Comparison of ENCODE assay signal across 10 cellular contexts in the genomic region with DNA sequence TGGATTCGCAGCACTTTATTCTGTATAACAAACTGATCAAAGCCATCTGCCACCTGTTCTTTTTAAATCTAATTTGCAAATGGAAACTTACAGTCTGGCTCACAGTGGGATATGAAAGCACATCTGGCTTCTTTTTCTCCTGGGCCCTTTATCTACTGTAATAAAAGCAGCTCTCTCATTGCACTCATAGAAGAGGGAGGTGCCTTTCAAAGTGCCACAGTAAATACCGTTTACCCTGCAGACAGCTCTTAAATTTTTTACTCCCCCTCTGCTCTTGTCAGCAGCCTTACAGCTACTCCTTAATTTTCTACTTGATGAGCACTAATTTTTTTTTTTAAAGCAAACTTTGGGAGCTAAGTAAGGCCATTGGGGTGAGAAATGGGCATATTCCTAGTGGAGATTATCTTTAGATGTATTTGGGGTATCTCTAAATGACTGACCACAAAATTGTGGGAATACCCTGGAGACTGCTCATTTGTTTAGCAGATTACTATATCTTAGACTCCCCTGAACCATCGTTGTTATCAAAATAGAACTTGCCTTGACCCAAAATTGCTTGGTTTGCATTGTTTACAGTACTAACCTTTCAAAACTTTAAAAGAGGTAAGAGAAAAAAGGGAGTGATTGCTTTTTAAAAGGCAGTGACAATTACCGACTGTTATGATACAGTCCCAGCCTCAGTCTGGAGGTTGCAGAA.
DNase-seq lines count a peak whose midpoint lies in the region; ATAC-seq and TF ChIP-seq lines count a peak whose summit lies in the region.
"Had no signal": no experiment of that assay in that cellular context is flagged by ENCODE, and none has a peak within 500 bp of the region (broad histone marks: within the 10 kb centered on the region; RNA-seq: fewer than 3 reads in every experiment).

No MANE protein-coding gene starts in this region.

- peak; percentile 25 for DNase-seq in Jurkat, Clone E6-1 (ENCODE audit: low read depth, low spot score)
- peak; percentile 92 for DNase-seq in NCI-H345 (lab: John Stamatoyannopoulos, UW)
- no peak for DNase-seq in sciatic nerve (ENCODE audit: low spot score)
- DNase-seq in DMS114 treated with DMSO at 0.1 percent for 48 hours (lab: John Stamatoyannopoulos, UW; ENCODE audit: unreplicated experiment), result no peak
- DNase-seq in prostate gland (ENCODE audit: low spot score), result no peak
- DNase-seq in activated CD4-positive, alpha-beta T cell treated with anti-CD3 and anti-CD28 coated beads for 4 hours, result no peak
- DNase-seq: activated naive CD8-positive, alpha-beta T cell treated with anti-CD3 and anti-CD28 coated beads, Interleukin-2, amount 50 U/mL, for 24 hours; T-helper 2 cell had no signal

- H3K4me1 ChIP-seq in prostate gland (replicated peaks), result no peaks in the 10 kb centered on the region

- TF ChIP-seq POLR2A in prostate gland (IDR thresholded peaks at IDR 0.05), result no peak

- H3K27ac ChIP-seq in cingulate gyrus (ENCODE audit: low read depth, low read length) (peak overlapping the region; percentile 11), prostate gland (no peak overlapping the region)

- WGBS in prostate gland, result 29% methylated on average over 4 of the region's 4 CpGs

- no peaks in the 10 kb centered on the region for H3K27me3 ChIP-seq in prostate gland (replicated peaks; ENCODE audit: insufficient read depth)

- ATAC-seq in sciatic nerve (peak; percentile 18), HG03025 (IDR thresholded peaks at IDR 0.05; ENCODE audit: low FRiP score, unreplicated experiment) (no peak)
- ATAC-seq: activated naive CD8-positive, alpha-beta T cell treated with anti-CD3 and anti-CD28 coated beads, Interleukin-2, amount 50 U/mL, for 24 hours had no signal

- H3K4me3 ChIP-seq in Jurkat, Clone E6-1 (ENCODE audit: low read length), result no peak overlapping the region
- no peak overlapping the region for H3K4me3 ChIP-seq in prostate gland

- H3K9me3 ChIP-seq in prostate gland, result no peaks in the 10 kb centered on the region

- intact Hi-C loops in sciatic nerve (cut with DNase I) (no loop called here), prostate gland (cut with DNase I) (loop anchor here (2.0 kb wide), 1 partner anchor 63 kb away; no protein-coding TSS in a partner anchor)

- TF ChIP-seq CTCF in prostate gland (IDR thresholded peaks at IDR 0.05), result no peak

- no peaks in the 10 kb centered on the region for H3K36me3 ChIP-seq in prostate gland

Comparison
In these comparisons a context has a peak if more than half of its experiments do, and no peak if none do; other contexts are left out.
1. DNase-seq: peak in Jurkat, Clone E6-1 (single experiment) and NCI-H345 (single experiment); none in sciatic nerve (single experiment), DMS114 treated with DMSO at 0.1 percent for 48 hours (single experiment), prostate gland (single experiment) and activated CD4-positive, alpha-beta T cell treated with anti-CD3 and anti-CD28 coated beads for 4 hours (0 of 2).